ENCODE assay signal across 1 cellular context in genomic region chr1:119227446-119227845, GRCh38.
TF ChIP-seq lines count a peak whose summit lies in the region.

No MANE protein-coding gene starts in this region.

TF ChIP-seq in GM23338, 12 proteins besides CTCF, POLR2A, EP300 and RAD21:
- TF ChIP-seq EZH2phosphoT487 (IDR thresholded peaks at IDR 0.05; ENCODE audit: unreplicated experiment) (no peak), ZNF331 (CRISPR knock-in tag; IDR thresholded peaks at IDR 0.05; ENCODE audit: low read depth) (no peak), REST (IDR thresholded peaks at IDR 0.05; ENCODE audit: unreplicated experiment) (no peak), CREB1 (CRISPR knock-in tag; IDR thresholded peaks at IDR 0.05; ENCODE audit: low read depth) (no peak), JUNB (IDR thresholded peaks at IDR 0.05; ENCODE audit: unreplicated experiment) (no peak), EZH2 (IDR thresholded peaks at IDR 0.05; ENCODE audit: low read depth, unreplicated experiment) (no peak), NANOG (IDR thresholded peaks at IDR 0.05; ENCODE audit: borderline replicate concordance) (no peak), ZNF462 (CRISPR knock-in tag; IDR thresholded peaks at IDR 0.05) (no peak), ZNF114 (CRISPR knock-in tag; IDR thresholded peaks at IDR 0.05) (no peak), POLR2AphosphoS5 (IDR thresholded peaks at IDR 0.05; ENCODE audit: low read depth) (no peak)
- TF ChIP-seq, protein P1, sequence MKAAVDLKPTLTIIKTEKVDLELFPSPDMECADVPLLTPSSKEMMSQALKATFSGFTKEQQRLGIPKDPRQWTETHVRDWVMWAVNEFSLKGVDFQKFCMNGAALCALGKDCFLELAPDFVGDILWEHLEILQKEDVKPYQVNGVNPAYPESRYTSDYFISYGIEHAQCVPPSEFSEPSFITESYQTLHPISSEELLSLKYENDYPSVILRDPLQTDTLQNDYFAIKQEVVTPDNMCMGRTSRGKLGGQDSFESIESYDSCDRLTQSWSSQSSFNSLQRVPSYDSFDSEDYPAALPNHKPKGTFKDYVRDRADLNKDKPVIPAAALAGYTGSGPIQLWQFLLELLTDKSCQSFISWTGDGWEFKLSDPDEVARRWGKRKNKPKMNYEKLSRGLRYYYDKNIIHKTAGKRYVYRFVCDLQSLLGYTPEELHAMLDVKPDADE (IDR thresholded peaks at IDR 0.05): no peak
